22 cellular contexts compared by ENCODE assay signal in the genomic region with DNA sequence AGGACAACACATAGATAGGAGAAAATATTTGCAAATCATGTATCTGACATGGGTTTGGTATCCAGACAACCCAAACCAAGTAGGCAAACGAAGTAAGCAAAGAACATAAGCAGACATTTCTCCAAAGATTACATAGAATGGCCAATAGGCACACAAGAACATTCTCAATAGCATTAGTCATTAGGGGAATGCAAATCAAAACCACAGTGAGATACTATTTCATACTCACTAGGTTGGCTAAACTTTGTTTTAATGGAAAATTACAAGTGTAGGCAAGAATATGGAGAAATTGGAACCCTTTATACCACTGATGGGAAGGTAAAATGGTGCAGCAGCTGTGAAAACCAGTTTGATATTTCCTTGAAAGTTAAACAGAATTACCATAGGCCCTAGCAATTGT.
DNase-seq lines count a peak whose midpoint lies in the region; ATAC-seq, FAIRE-seq and TF ChIP-seq lines count a peak whose summit lies in the region.
"Had no signal": no experiment of that assay in that cellular context is flagged by ENCODE, and none has a peak within 500 bp of the region (broad histone marks: within the 10 kb centered on the region; RNA-seq: fewer than 3 reads in every experiment).

No MANE protein-coding gene starts in this region.

- H3K9me3 Mint-ChIP-seq in activated CD4-positive, alpha-beta T cell treated with anti-CD3 and anti-CD28 coated beads for 36 hours (ENCODE audit: low read depth) = peaks cover 4% of the 10 kb centered on the region
- H3K9me3 Mint-ChIP-seq: natural killer cell treated with Interleukin-12 subunit alpha and Interleukin-12 subunit beta and Interleukin-15 and Interleukin-18, amount 100 ng/mL, for 72 hours had no signal

- peak; percentile 39 for ATAC-seq in activated CD4-positive, alpha-beta T cell treated with anti-CD3 and anti-CD28 coated beads for 36 hours
- ATAC-seq in RWPE2 (ENCODE audit: low read depth) = peak; percentile 71; the same call in 2 of the 3 replicates
- ATAC-seq: gastrocnemius medialis; natural killer cell treated with Interleukin-12 subunit alpha and Interleukin-12 subunit beta and Interleukin-15 and Interleukin-18, amount 100 ng/mL, for 72 hours had no signal

- no peak overlapping the region for H3K4me3 Mint-ChIP-seq in activated CD4-positive, alpha-beta T cell treated with anti-CD3 and anti-CD28 coated beads for 36 hours
- H3K4me3 Mint-ChIP-seq: endodermal cell; natural killer cell treated with Interleukin-12 subunit alpha and Interleukin-12 subunit beta and Interleukin-15 and Interleukin-18, amount 100 ng/mL, for 72 hours had no signal

- H3K4me3 ChIP-seq in RWPE2 (ENCODE audit: severe bottlenecking) (no peak overlapping the region), epithelial cell of esophagus (ENCODE audit: low read length) (no peak overlapping the region)
- no peak overlapping the region for H3K4me3 ChIP-seq in effector memory CD4-positive, alpha-beta T cell (ENCODE audit: insufficient read depth, low read depth, low read length, poor library complexity, severe bottlenecking)
- H3K4me3 ChIP-seq: gastrocnemius medialis had no signal

- no peaks in the 10 kb centered on the region for H3K27me3 ChIP-seq in RWPE2 (ENCODE audit: insufficient read depth, poor library complexity, severe bottlenecking)
- no peaks in the 10 kb centered on the region for H3K27me3 ChIP-seq in effector memory CD4-positive, alpha-beta T cell (replicated peaks; ENCODE audit: control insufficient read depth, insufficient read depth, low read length, poor library complexity, severe bottlenecking)

- H3K27ac ChIP-seq in RWPE2 (ENCODE audit: poor library complexity, severe bottlenecking) = no peak overlapping the region
- H3K27ac ChIP-seq in effector memory CD4-positive, alpha-beta T cell (ENCODE audit: insufficient read depth, low read length, poor library complexity, severe bottlenecking) = no peak overlapping the region
- H3K27ac ChIP-seq: gastrocnemius medialis, RWPE1 had no signal

- no peak for FAIRE-seq in GM12891 (lab: Jason Lieb, UNC)
- FAIRE-seq: small intestine had no signal

- peaks cover 2% of the 10 kb centered on the region for H3K27me3 Mint-ChIP-seq in activated CD4-positive, alpha-beta T cell treated with anti-CD3 and anti-CD28 coated beads for 36 hours

- TF ChIP-seq POLR2A in GM12891 (IDR thresholded peaks at IDR 0.05; ENCODE audit: low read depth, low read length) = no peak

- TF ChIP-seq CTCF in RWPE2 (IDR thresholded peaks at IDR 0.05; ENCODE audit: poor library complexity, severe bottlenecking) (no peak), epithelial cell of esophagus (IDR thresholded peaks at IDR 0.05; ENCODE audit: insufficient read depth, low read depth, low read length, missing control alignments) (no peak)

- H3K4me1 ChIP-seq in RWPE2 (ENCODE audit: insufficient read depth, poor library complexity, severe bottlenecking) = no peaks in the 10 kb centered on the region
- no peaks in the 10 kb centered on the region for H3K4me1 ChIP-seq in effector memory CD4-positive, alpha-beta T cell (ENCODE audit: control insufficient read depth, insufficient read depth, low read length, poor library complexity, severe bottlenecking)
- H3K4me1 ChIP-seq: gastrocnemius medialis had no signal

- no peak for DNase-seq in activated CD4-positive, alpha-beta T cell treated with anti-CD3 and anti-CD28 coated beads for 36 hours
- no peak for DNase-seq in activated CD4-positive, alpha-beta T cell treated with anti-CD3 and anti-CD28 coated beads, Interleukin-2, amount 50 U/mL, for 1 hour
- DNase-seq in RWPE2 (ENCODE audit: low spot score) = no peak
- DNase-seq in epithelial cell of esophagus (ENCODE audit: low read depth) = peak; percentile 45
- DNase-seq in non-pigmented ciliary epithelial cell (ENCODE audit: low read depth) = peak; percentile 20
- DNase-seq in OCI-M2 (lab: John Stamatoyannopoulos, UW; ENCODE audit: unreplicated experiment) = no peak
- DNase-seq in effector memory CD4-positive, alpha-beta T cell = no peak
- DNase-seq in GM12891 (ENCODE audit: insufficient read length, low spot score) = no peak
- DNase-seq: 8988T; activated CD4-positive, alpha-beta T cell treated with anti-CD3 and anti-CD28 coated beads for 4 hours; activated gamma-delta T cell; amygdala; Calu3; endodermal cell; gastrocnemius medialis; GOT3; NCI-H187; posterior cingulate gyrus; small intestine; stimulated activated CD4-positive, alpha-beta T cell treated with anti-CD3 and anti-CD28 coated beads, Interleukin-2, amount 100 ng/mL, for 48 hours had no signal

- H3K36me3 Mint-ChIP-seq in activated CD4-positive, alpha-beta T cell treated with anti-CD3 and anti-CD28 coated beads for 36 hours (ENCODE audit: low read depth) = no peaks in the 10 kb centered on the region

- intact Hi-C loops in activated CD4-positive, alpha-beta T cell treated with anti-CD3 and anti-CD28 coated beads for 36 hours (cut with DNase I, micrococcal nuclease) = no loop called here

- H3K36me3 ChIP-seq in RWPE2 (ENCODE audit: low read depth) = no peaks in the 10 kb centered on the region
- no peaks in the 10 kb centered on the region for H3K36me3 ChIP-seq in effector memory CD4-positive, alpha-beta T cell (ENCODE audit: control insufficient read depth, insufficient read depth, low read length)
- H3K36me3 ChIP-seq: gastrocnemius medialis had no signal

- H3K4me1 Mint-ChIP-seq in activated CD4-positive, alpha-beta T cell treated with anti-CD3 and anti-CD28 coated beads for 36 hours = no peaks in the 10 kb centered on the region

- POLR2A ChIA-PET in activated CD4-positive, alpha-beta T cell treated with anti-CD3 and anti-CD28 coated beads for 36 hours (lab: Charles Lee) = interaction anchor here (0.6 kb wide), 1 partner anchor 335 kb away, joined by 3 read pairs; no protein-coding TSS in a partner anchor

- no peak overlapping the region for H3K27ac Mint-ChIP-seq in activated CD4-positive, alpha-beta T cell treated with anti-CD3 and anti-CD28 coated beads for 36 hours
- H3K27ac Mint-ChIP-seq: endodermal cell; natural killer cell treated with Interleukin-12 subunit alpha and Interleukin-12 subunit beta and Interleukin-15 and Interleukin-18, amount 100 ng/mL, for 72 hours had no signal

- no peaks in the 10 kb centered on the region for H3K9me3 ChIP-seq in RWPE2 (ENCODE audit: severe bottlenecking)
- no peaks in the 10 kb centered on the region for H3K9me3 ChIP-seq in effector memory CD4-positive, alpha-beta T cell (ENCODE audit: control insufficient read depth, low read length)
- H3K9me3 ChIP-seq: gastrocnemius medialis had no signal

- CTCF ChIA-PET in activated CD4-positive, alpha-beta T cell treated with anti-CD3 and anti-CD28 coated beads for 36 hours (lab: Charles Lee) = no interaction called here

TF ChIP-seq in GM12891, 5 proteins besides CTCF, POLR2A, EP300 and RAD21:
- no peak for TF ChIP-seq TAF1 (IDR thresholded peaks at IDR 0.05; ENCODE audit: low read depth, low read length)
- no peak for TF ChIP-seq SPI1 (IDR thresholded peaks at IDR 0.05; ENCODE audit: low read depth, low read length)
- TF ChIP-seq PAX5 (IDR thresholded peaks at IDR 0.05; ENCODE audit: insufficient read depth, low read length, severe bottlenecking) = no peak
- no peak for TF ChIP-seq POU2F2 (IDR thresholded peaks at IDR 0.05; ENCODE audit: low read depth, low read length)
- TF ChIP-seq POLR2AphosphoS5 (IDR thresholded peaks at IDR 0.05; ENCODE audit: low read depth, low read length) = no peak

Comparison
In these comparisons a context has a peak if more than half of its experiments do, and no peak if none do; other contexts are left out.
1. DNase-seq: peak in epithelial cell of esophagus (single experiment) and non-pigmented ciliary epithelial cell (single experiment); none in activated CD4-positive, alpha-beta T cell treated with anti-CD3 and anti-CD28 coated beads for 36 hours (single experiment), activated CD4-positive, alpha-beta T cell treated with anti-CD3 and anti-CD28 coated beads, Interleukin-2, amount 50 U/mL, for 1 hour (single experiment), RWPE2 (single experiment), OCI-M2 (single experiment), effector memory CD4-positive, alpha-beta T cell (0 of 3) and GM12891 (single experiment).